ENCODE assay signal across 9 cellular contexts in genomic region chr1:26307363-26307781, GRCh38. TPM values are rescaled to one million over a fixed set of nuclear protein-coding genes. Genes with fewer than 3 reads are reported as not detected.
A peak's percentile ranks its signal among the peaks of the same experiment; 100 is the strongest.
DNase-seq lines count a peak whose midpoint lies in the region; ATAC-seq and TF ChIP-seq lines count a peak whose summit lies in the region.
"Had no signal": no experiment of that assay in that cellular context is flagged by ENCODE, and none has a peak within 500 bp of the region (broad histone marks: within the 10 kb centered on the region; RNA-seq: fewer than 3 reads in every experiment).

No MANE protein-coding gene starts in this region.

- peak in 1 of 5 donors; percentile 66 for DNase-seq in CD8-positive, alpha-beta memory T cell
- DNase-seq in activated T-helper 2 cell treated with anti-CD3 and anti-CD28 coated beads, Interferon-gamma antibody, Interleukin-2, Interleukin-4, amounts not matched to agents 10 μg/mL and 5 μg/mL and 100 μg/mL, durations not matched to agents 14 hours and 24 hours and 36 hours (ENCODE audit: low spot score) = no peak
- DNase-seq in natural killer cell (no peak), anterior cingulate cortex (lab: John Stamatoyannopoulos, UW) (no peak), posterior cingulate gyrus (no peak), brain microvascular endothelial cell (no peak)
- DNase-seq: NCI-H1694 had no signal

- H3K9me3 Mint-ChIP-seq in CD8-positive, alpha-beta memory T cell = no peaks in the 10 kb centered on the region
- no peaks in the 10 kb centered on the region for H3K9me3 Mint-ChIP-seq in activated T-helper 2 cell treated with anti-CD3 and anti-CD28 coated beads, Interferon-gamma antibody, Interleukin-2, Interleukin-4, amounts not matched to agents 10 μg/mL and 5 μg/mL and 100 μg/mL, durations not matched to agents 14 hours and 24 hours and 36 hours
- H3K9me3 Mint-ChIP-seq in natural killer cell = no peaks in the 10 kb centered on the region

- in situ Hi-C loops in brain microvascular endothelial cell (cut with HindIII; ENCODE audit: low pct_ligation_motif_present, low sequenced_read_pairs) = no loop called here

- H3K27me3 Mint-ChIP-seq in CD8-positive, alpha-beta memory T cell = no peaks in the 10 kb centered on the region
- H3K27me3 Mint-ChIP-seq in activated T-helper 2 cell treated with anti-CD3 and anti-CD28 coated beads, Interferon-gamma antibody, Interleukin-2, Interleukin-4, amounts not matched to agents 10 μg/mL and 5 μg/mL and 100 μg/mL, durations not matched to agents 14 hours and 24 hours and 36 hours (ENCODE audit: low read depth) = no peaks in the 10 kb centered on the region
- H3K27me3 Mint-ChIP-seq in natural killer cell (ENCODE audit: low read depth in 2 of 2) = no peaks in the 10 kb centered on the region

- intact Hi-C loops in activated T-helper 2 cell treated with anti-CD3 and anti-CD28 coated beads, Interferon-gamma antibody, Interleukin-2, Interleukin-4, amounts not matched to agents 10 μg/mL and 5 μg/mL and 100 μg/mL, durations not matched to agents 14 hours and 24 hours and 36 hours (cut with micrococcal nuclease) = loop anchor here (5.0 kb wide), 1 partner anchor 70 kb away; no protein-coding TSS in a partner anchor
- intact Hi-C loops in natural killer cell (cut with micrococcal nuclease) = no loop called here
- intact Hi-C loops in posterior cingulate gyrus (cut with DNase I) = no loop called here

- no peaks in the 10 kb centered on the region for H3K36me3 ChIP-seq in CD8-positive, alpha-beta memory T cell (ENCODE audit: insufficient read depth, low read length)
- H3K36me3 ChIP-seq in HUES48 (ENCODE audit: control insufficient read depth, insufficient read depth, low read length) (no peaks in the 10 kb centered on the region), brain microvascular endothelial cell (replicated peaks) (no peaks in the 10 kb centered on the region)

- peaks cover 0 to 4% (median 0%) of the 10 kb centered on the region in 3 donors for H3K36me3 Mint-ChIP-seq in CD8-positive, alpha-beta memory T cell
- no peaks in the 10 kb centered on the region for H3K36me3 Mint-ChIP-seq in activated T-helper 2 cell treated with anti-CD3 and anti-CD28 coated beads, Interferon-gamma antibody, Interleukin-2, Interleukin-4, amounts not matched to agents 10 μg/mL and 5 μg/mL and 100 μg/mL, durations not matched to agents 14 hours and 24 hours and 36 hours (ENCODE audit: low read depth)
- no peaks in the 10 kb centered on the region for H3K36me3 Mint-ChIP-seq in natural killer cell

- peaks cover 30 to 34% (median 32%) of the 10 kb centered on the region in 3 donors for H3K4me1 Mint-ChIP-seq in CD8-positive, alpha-beta memory T cell
- peaks cover 25% of the 10 kb centered on the region for H3K4me1 Mint-ChIP-seq in activated T-helper 2 cell treated with anti-CD3 and anti-CD28 coated beads, Interferon-gamma antibody, Interleukin-2, Interleukin-4, amounts not matched to agents 10 μg/mL and 5 μg/mL and 100 μg/mL, durations not matched to agents 14 hours and 24 hours and 36 hours (ENCODE audit: low read depth)
- peaks cover 12 to 38% of the 10 kb centered on the region in 2 donors for H3K4me1 Mint-ChIP-seq in natural killer cell

- H3K4me3 ChIP-seq in CD8-positive, alpha-beta memory T cell (ENCODE audit: low read length) = peak overlapping the region; percentile 56
- H3K4me3 ChIP-seq in HUES48 (ENCODE audit: low read depth, low read length) (peak overlapping the region; percentile 63; the same call in 1 of the 2 replicates), brain microvascular endothelial cell (ENCODE audit: low read depth, low read length) (no peak overlapping the region)

- H3K4me3 Mint-ChIP-seq in CD8-positive, alpha-beta memory T cell = peak overlapping the region; percentile 54 to 99 (median 95)
- peak overlapping the region; percentile 99 for H3K4me3 Mint-ChIP-seq in activated T-helper 2 cell treated with anti-CD3 and anti-CD28 coated beads, Interferon-gamma antibody, Interleukin-2, Interleukin-4, amounts not matched to agents 10 μg/mL and 5 μg/mL and 100 μg/mL, durations not matched to agents 14 hours and 24 hours and 36 hours (ENCODE audit: low read depth)
- peak overlapping the region; percentile 100 for H3K4me3 Mint-ChIP-seq in natural killer cell

- POLR2A ChIA-PET in CD8-positive, alpha-beta memory T cell (lab: Charles Lee) = interaction anchor here (0.6 to 2.7 kb wide), 7 partner anchors 11 to 125 kb away, joined by 3 to 28 read pairs (median 6); partner anchors contain the start of genes CD52 and DHDDS

- peak overlapping the region; percentile 79 to 93 (median 85) for H3K27ac Mint-ChIP-seq in CD8-positive, alpha-beta memory T cell
- peak overlapping the region; percentile 90 for H3K27ac Mint-ChIP-seq in activated T-helper 2 cell treated with anti-CD3 and anti-CD28 coated beads, Interferon-gamma antibody, Interleukin-2, Interleukin-4, amounts not matched to agents 10 μg/mL and 5 μg/mL and 100 μg/mL, durations not matched to agents 14 hours and 24 hours and 36 hours
- peak overlapping the region; percentile 81 to 97 for H3K27ac Mint-ChIP-seq in natural killer cell

- CTCF ChIA-PET in CD8-positive, alpha-beta memory T cell (lab: Charles Lee) = interaction anchor here (0.8 to 32.6 kb wide), 6 partner anchors 8 to 74 kb away, joined by 3 to 840 read pairs (median 4); partner anchors contain the start of genes CD52, CEP85 and SH3BGRL3

- peaks cover 35% of the 10 kb centered on the region for H3K4me1 ChIP-seq in CD8-positive, alpha-beta memory T cell (ENCODE audit: insufficient read depth, low read length)
- peaks cover 10% of the 10 kb centered on the region for H3K4me1 ChIP-seq in HUES48 (ENCODE audit: control insufficient read depth, insufficient read depth, low read length)

- H3K27me3 ChIP-seq in CD8-positive, alpha-beta memory T cell (ENCODE audit: insufficient read depth, low read length, poor library complexity, severe bottlenecking) = no peaks in the 10 kb centered on the region
- H3K27me3 ChIP-seq in HUES48 (ENCODE audit: control insufficient read depth, insufficient read depth, low read length) = no peaks in the 10 kb centered on the region
- H3K27me3 ChIP-seq in brain microvascular endothelial cell (replicated peaks) = no peaks in the 10 kb centered on the region

- ATAC-seq in natural killer cell (no peak), GM19328 (IDR thresholded peaks at IDR 0.05; ENCODE audit: unreplicated experiment) (no peak)

- peak overlapping the region; percentile 13 for H3K27ac ChIP-seq in CD8-positive, alpha-beta memory T cell (ENCODE audit: low read depth, low read length)
- peak overlapping the region; percentile 58 for H3K27ac ChIP-seq in HUES48 (ENCODE audit: low read depth, low read length)
- no peak overlapping the region for H3K27ac ChIP-seq in brain microvascular endothelial cell

- no peak for TF ChIP-seq CTCF in natural killer cell (IDR thresholded peaks at IDR 0.05)
- TF ChIP-seq CTCF in brain microvascular endothelial cell (IDR thresholded peaks at IDR 0.05; ENCODE audit: low read depth, low read length, missing control alignments) = no peak

- no peaks in the 10 kb centered on the region for H3K9me3 ChIP-seq in CD8-positive, alpha-beta memory T cell (ENCODE audit: low read length)
- H3K9me3 ChIP-seq in HUES48 (ENCODE audit: control insufficient read depth, insufficient read depth, low read length) = no peaks in the 10 kb centered on the region

- no peak overlapping the region for H3K9ac ChIP-seq in HUES48 (ENCODE audit: low read depth, low read length)

RNA-seq across cellular contexts. Expression of gene UBXN11, which starts 0.9 kb away (rescaled TPM):
- total RNA-seq in CD8-positive, alpha-beta memory T cell = 10 to 100 TPM; 35.2 to 35.8 TPM
- polyA plus RNA-seq in CD8-positive, alpha-beta memory T cell = 14.3 TPM
- 13.1 and 14.2 TPM in 2 replicates for total RNA-seq in activated T-helper 2 cell treated with anti-CD3 and anti-CD28 coated beads, Interferon-gamma antibody, Interleukin-2, Interleukin-4, amounts not matched to agents 10 μg/mL and 5 μg/mL and 100 μg/mL, durations not matched to agents 14 hours and 24 hours and 36 hours
- 10 to 100 TPM; 22.7 to 32.0 (median 31.7) TPM for total RNA-seq in natural killer cell

RNA-seq across cellular contexts. Expression of gene CD52, which starts 10.4 kb away (rescaled TPM):
- 100 to 1,000 TPM; 355 to 388 TPM for total RNA-seq in CD8-positive, alpha-beta memory T cell
- 7,622 TPM for polyA plus RNA-seq in CD8-positive, alpha-beta memory T cell
- 237 and 243 TPM in 2 replicates for total RNA-seq in activated T-helper 2 cell treated with anti-CD3 and anti-CD28 coated beads, Interferon-gamma antibody, Interleukin-2, Interleukin-4, amounts not matched to agents 10 μg/mL and 5 μg/mL and 100 μg/mL, durations not matched to agents 14 hours and 24 hours and 36 hours
- total RNA-seq in natural killer cell = 100 to 1,000 TPM; 454 to 485 (median 482) TPM

RNA-seq across cellular contexts. Expression of gene SH3BGRL3, which starts 27.5 kb away (rescaled TPM):
- 100 to 1,000 TPM; 447 to 472 TPM for total RNA-seq in CD8-positive, alpha-beta memory T cell
- polyA plus RNA-seq in CD8-positive, alpha-beta memory T cell = 1,786 TPM
- total RNA-seq in activated T-helper 2 cell treated with anti-CD3 and anti-CD28 coated beads, Interferon-gamma antibody, Interleukin-2, Interleukin-4, amounts not matched to agents 10 μg/mL and 5 μg/mL and 100 μg/mL, durations not matched to agents 14 hours and 24 hours and 36 hours = 437 TPM in 2 replicates
- total RNA-seq in natural killer cell = 100 to 1,000 TPM; 396 to 488 (median 437) TPM

RNA-seq across cellular contexts. Expression of gene CRYBG2, which starts 46.6 kb away (rescaled TPM):
- 1 to 10 TPM in 1 of 2 experiments, under 1 TPM in 1; 0.85 to 1.3 TPM for total RNA-seq in CD8-positive, alpha-beta memory T cell
- polyA plus RNA-seq in CD8-positive, alpha-beta memory T cell = 1.9 TPM
- total RNA-seq in activated T-helper 2 cell treated with anti-CD3 and anti-CD28 coated beads, Interferon-gamma antibody, Interleukin-2, Interleukin-4, amounts not matched to agents 10 μg/mL and 5 μg/mL and 100 μg/mL, durations not matched to agents 14 hours and 24 hours and 36 hours = 0.32 and 0.98 TPM in 2 replicates
- total RNA-seq in natural killer cell = 1 to 10 TPM; 2.5 to 5.8 (median 3.2) TPM
